8 cellular contexts compared by ENCODE assay signal in the genomic region with DNA sequence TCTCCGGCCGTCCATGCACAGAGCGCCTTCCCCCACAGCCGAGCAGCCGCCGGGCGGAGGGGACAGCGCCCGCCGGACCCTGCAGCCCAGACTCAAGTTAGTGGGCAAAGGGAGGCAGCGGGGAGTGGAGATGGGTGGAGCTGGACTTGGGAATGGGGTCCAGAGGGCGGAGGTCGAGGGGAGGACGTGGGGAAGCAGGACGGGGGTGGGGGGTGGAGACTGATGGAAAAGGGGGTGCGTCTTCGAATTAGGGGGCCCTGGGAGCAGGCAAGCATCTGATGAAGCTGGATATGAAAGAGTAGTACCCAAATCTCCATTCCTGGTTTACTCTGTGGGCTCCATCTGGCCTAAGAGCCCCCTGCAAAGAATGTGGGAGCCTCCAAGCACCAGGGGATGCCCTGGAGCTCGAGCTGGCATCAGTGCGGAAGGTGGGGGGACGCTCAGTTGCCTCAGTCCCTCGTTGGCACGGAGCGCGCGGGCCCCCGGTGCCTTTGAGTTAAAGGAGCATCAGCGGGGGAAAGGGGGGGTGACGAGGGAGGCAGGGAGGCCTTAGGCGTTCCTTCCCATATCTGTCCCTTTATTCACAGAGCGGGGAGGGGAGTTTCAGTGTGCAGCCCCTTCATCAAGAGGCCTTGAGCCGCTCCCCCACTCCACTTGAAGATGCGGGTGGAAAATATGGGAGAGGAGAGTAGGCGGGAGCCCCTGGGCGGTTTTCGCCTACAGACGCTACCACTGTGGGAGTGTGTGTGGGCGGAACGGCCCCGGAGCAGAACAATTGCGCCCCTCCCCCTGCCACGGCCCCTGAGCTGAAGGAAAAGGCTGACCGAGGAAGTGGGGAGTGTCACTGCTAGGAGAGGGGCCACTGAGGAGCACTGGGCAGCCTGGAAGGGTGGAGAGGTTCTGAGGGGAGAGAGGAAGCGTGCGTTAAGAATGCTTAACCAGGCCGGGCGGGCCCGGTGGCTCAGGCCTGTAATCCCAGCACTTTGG. TPM values are rescaled to one million over a fixed set of nuclear protein-coding genes. Genes with fewer than 3 reads are reported as not detected.
DNase-seq lines count a peak whose midpoint lies in the region; TF ChIP-seq lines count a peak whose summit lies in the region.

No MANE protein-coding gene starts in this region.

- peaks cover 36% of the 10 kb centered on the region for H3K4me1 ChIP-seq in parathyroid adenoma

- no peaks in the 10 kb centered on the region for H3K9me3 ChIP-seq in parathyroid adenoma (ENCODE audit: control insufficient read depth, low read length)

- H3K4me3 ChIP-seq in parathyroid adenoma (ENCODE audit: low read depth, low read length): peak overlapping the region; percentile 74

- H3K27me3 ChIP-seq in parathyroid adenoma (ENCODE audit: control insufficient read depth, insufficient read depth, low read length): no peaks in the 10 kb centered on the region

- intact Hi-C loops in cardiac septum (cut with DNase I): no loop called here

- POLR2A ChIA-PET in RWPE1 (lab: Yijun Ruan, JAX; ENCODE audit: low non-redundant PET): interaction anchor here (3.0 kb wide), 1 partner anchor 22 kb away, joined by 11 read pairs; a partner anchor contains a TSS

- peak overlapping the region; percentile 58 for H3K9ac ChIP-seq in parathyroid adenoma

- H3K36me3 ChIP-seq in parathyroid adenoma (ENCODE audit: control insufficient read depth, insufficient read depth, low read length): no peaks in the 10 kb centered on the region

- H3K27ac ChIP-seq in RWPE1 (peak overlapping the region; percentile 100), parathyroid adenoma (peak overlapping the region; percentile 93)

- H3K79me2 ChIP-seq in parathyroid adenoma: peaks cover 16% of the 10 kb centered on the region

- DNase-seq in DMS 273 (lab: John Stamatoyannopoulos, UW; ENCODE audit: unreplicated experiment) (peak; percentile 40), DMS 273 treated with DMSO at 0.1 percent for 48 hours (lab: John Stamatoyannopoulos, UW) (no peak), RWPE1 (ENCODE audit: low spot score) (no peak), amniotic epithelial cell (ENCODE audit: low read depth) (peak; percentile 67), cardiac septum (ENCODE audit: low spot score) (peak; percentile 89), GM19240 (ENCODE audit: insufficient read length, low spot score) (no peak), NCI-H1105 treated with DMSO at 0.1 percent for 48 hours (lab: John Stamatoyannopoulos, UW) (no peak)

- peak overlapping the region; percentile 59 for H3K4me2 ChIP-seq in parathyroid adenoma (ENCODE audit: low read length)

- H2AFZ ChIP-seq in parathyroid adenoma: peak overlapping the region; percentile 71

- no peak for TF ChIP-seq CTCF in RWPE1 (conservative IDR thresholded peaks at IDR 0.05; ENCODE audit: low read depth)
- no peak for TF ChIP-seq CTCF in parathyroid adenoma (IDR thresholded peaks at IDR 0.05)

- CTCF ChIA-PET in RWPE1 (lab: Yijun Ruan, JAX): interaction anchor here (2.7 kb wide), 1 partner anchor 22 kb away, joined by 15 read pairs; a partner anchor contains a TSS

RNA-seq across cellular contexts. Expression of a gene that starts 0.6 kb away (rescaled TPM):
- total RNA-seq in cardiac septum: 37.9 TPM

RNA-seq across cellular contexts. Expression of a gene that starts 11.0 kb away (rescaled TPM):
- 2.4 TPM for total RNA-seq in cardiac septum

RNA-seq across cellular contexts. Expression of a gene that starts 21.6 kb away (rescaled TPM):
- total RNA-seq in cardiac septum: 42.1 TPM

RNA-seq across cellular contexts. Expression of a gene that starts 38.7 kb away (rescaled TPM):
- 103 TPM for total RNA-seq in cardiac septum

RNA-seq across cellular contexts. Expression of a gene that starts 39.6 kb away (rescaled TPM):
- 0.11 TPM for total RNA-seq in cardiac septum

Comparison
In these comparisons a context has a peak if more than half of its experiments do, and no peak if none do; other contexts are left out.
1. DNase-seq: peak in DMS 273 (single experiment), amniotic epithelial cell (single experiment) and cardiac septum (single experiment); none in DMS 273 treated with DMSO at 0.1 percent for 48 hours (single experiment), RWPE1 (single experiment), GM19240 (single experiment) and NCI-H1105 treated with DMSO at 0.1 percent for 48 hours (single experiment).